ENCODE assay signal across 13 cellular contexts in the genomic region with DNA sequence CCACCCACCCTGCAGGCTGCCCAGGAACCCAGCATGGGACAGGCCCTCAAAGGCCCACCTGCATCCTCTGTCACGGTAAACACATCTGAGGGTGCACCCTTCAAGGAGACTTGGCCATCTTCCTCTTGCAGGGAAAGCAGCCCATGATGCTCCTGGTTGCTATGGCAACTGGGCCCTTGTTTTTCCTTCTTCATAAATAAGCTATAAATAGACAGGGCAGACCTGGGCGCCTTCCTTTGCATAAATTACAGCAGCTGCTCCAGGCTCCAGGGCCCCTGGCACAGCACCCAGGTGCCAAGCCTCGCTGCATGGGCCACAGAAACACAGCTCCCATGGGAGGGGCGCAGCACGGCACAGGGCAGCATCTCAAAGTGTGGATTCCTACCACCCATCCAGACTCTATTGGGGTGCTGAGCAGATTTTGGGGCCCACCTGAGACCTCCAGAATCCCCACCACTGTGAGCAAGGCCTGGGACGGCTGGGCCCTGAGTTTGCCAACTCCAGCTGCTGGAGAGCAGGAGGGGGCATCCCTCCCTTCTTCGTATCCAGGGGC. TPM values are rescaled to one million over a fixed set of nuclear protein-coding genes. Genes with fewer than 3 reads are reported as not detected.
DNase-seq lines count a peak whose midpoint lies in the region; ATAC-seq and TF ChIP-seq lines count a peak whose summit lies in the region.
"Had no signal": no experiment of that assay in that cellular context is flagged by ENCODE, and none has a peak within 500 bp of the region (broad histone marks: within the 10 kb centered on the region; RNA-seq: fewer than 3 reads in every experiment).

No MANE protein-coding gene starts in this region.

- TF ChIP-seq CTCF in sigmoid colon (IDR thresholded peaks at IDR 0.05), result no peak

- H3K27ac Mint-ChIP-seq in activated CD8-positive, alpha-beta memory T cell treated with anti-CD3 and anti-CD28 coated beads, Interleukin-2, amount 10 ng/mL, durations not matched to agents 7 days and 5 days, result no peak overlapping the region

- TF ChIP-seq EP300 in sigmoid colon (IDR thresholded peaks at IDR 0.05), result no peak

- H3K36me3 ChIP-seq in sigmoid colon, result no peaks in the 10 kb centered on the region

- peaks cover 18% of the 10 kb centered on the region for H3K4me1 Mint-ChIP-seq in activated CD8-positive, alpha-beta memory T cell treated with anti-CD3 and anti-CD28 coated beads, Interleukin-2, amount 10 ng/mL, durations not matched to agents 7 days and 5 days
- peaks cover 3% of the 10 kb centered on the region for H3K4me1 Mint-ChIP-seq in activated T-cell treated with anti-CD3 and anti-CD28 coated beads, Interleukin-2, amount 50 U/mL, for 4 hours (ENCODE audit: low read depth)

- no peaks in the 10 kb centered on the region for H3K9me3 Mint-ChIP-seq in activated CD8-positive, alpha-beta memory T cell treated with anti-CD3 and anti-CD28 coated beads, Interleukin-2, amount 10 ng/mL, durations not matched to agents 7 days and 5 days (ENCODE audit: low read depth)
- no peaks in the 10 kb centered on the region for H3K9me3 Mint-ChIP-seq in activated T-cell treated with anti-CD3 and anti-CD28 coated beads, Interleukin-2, amount 50 U/mL, for 4 hours

- H3K4me1 ChIP-seq in sigmoid colon, result peaks cover 0 to 6% (median 1%) of the 10 kb centered on the region in 4 donors
- H3K4me1 ChIP-seq: A549 had no signal

- H3K9me3 ChIP-seq in sigmoid colon, result no peaks in the 10 kb centered on the region
- H3K9me3 ChIP-seq: A549 had no signal

- no peaks in the 10 kb centered on the region for H3K36me3 Mint-ChIP-seq in activated CD8-positive, alpha-beta memory T cell treated with anti-CD3 and anti-CD28 coated beads, Interleukin-2, amount 10 ng/mL, durations not matched to agents 7 days and 5 days
- H3K36me3 Mint-ChIP-seq in activated T-cell treated with anti-CD3 and anti-CD28 coated beads, Interleukin-2, amount 50 U/mL, for 4 hours (ENCODE audit: insufficient read depth), result no peaks in the 10 kb centered on the region

- CTCF ChIA-PET in activated CD8-positive, alpha-beta memory T cell treated with anti-CD3 and anti-CD28 coated beads, Interleukin-2, amount 10 ng/mL, durations not matched to agents 7 days and 5 days (lab: Charles Lee), result interaction anchor here (0.5 to 4.9 kb wide), 6 partner anchors 11 to 1172 kb away, joined by 3 to 54 read pairs (median 4); no protein-coding TSS in a partner anchor

- H3K27ac ChIP-seq in caudate nucleus (ENCODE audit: low read depth, low read length) (peak overlapping the region; percentile 58), sigmoid colon (no peak overlapping the region)
- H3K27ac ChIP-seq: A549 had no signal

- ATAC-seq in activated CD8-positive, alpha-beta memory T cell treated with anti-CD3 and anti-CD28 coated beads, Interleukin-2, amount 10 ng/mL, durations not matched to agents 7 days and 5 days, result no peak
- ATAC-seq in HG03045 (IDR thresholded peaks at IDR 0.05; ENCODE audit: unreplicated experiment), result no peak
- no peak for ATAC-seq in GM19452 (IDR thresholded peaks at IDR 0.05; ENCODE audit: unreplicated experiment)
- ATAC-seq in activated T-cell treated with anti-CD3 and anti-CD28 coated beads, Interleukin-2, amount 50 U/mL, for 4 hours, result no peak
- ATAC-seq: A549 had no signal

- H3K27me3 ChIP-seq in sigmoid colon, result no peaks in the 10 kb centered on the region

- WGBS in sigmoid colon, 2 donors, result 62 to 76% methylated on average over 7 of the region's 7 CpGs

- H3K27me3 Mint-ChIP-seq in activated CD8-positive, alpha-beta memory T cell treated with anti-CD3 and anti-CD28 coated beads, Interleukin-2, amount 10 ng/mL, durations not matched to agents 7 days and 5 days, result peaks cover 6% of the 10 kb centered on the region
- peaks cover 3% of the 10 kb centered on the region for H3K27me3 Mint-ChIP-seq in activated T-cell treated with anti-CD3 and anti-CD28 coated beads, Interleukin-2, amount 50 U/mL, for 4 hours (ENCODE audit: low read depth)

- no peak overlapping the region for H3K4me3 ChIP-seq in sigmoid colon
- H3K4me3 ChIP-seq: A549 had no signal

- no peak overlapping the region for H3K4me3 Mint-ChIP-seq in activated CD8-positive, alpha-beta memory T cell treated with anti-CD3 and anti-CD28 coated beads, Interleukin-2, amount 10 ng/mL, durations not matched to agents 7 days and 5 days
- no peak overlapping the region for H3K4me3 Mint-ChIP-seq in activated T-cell treated with anti-CD3 and anti-CD28 coated beads, Interleukin-2, amount 50 U/mL, for 4 hours

- intact Hi-C loops in sigmoid colon (cut with DNase I), result loop anchor here (10.0 kb wide), 1 partner anchor 114 kb away; no protein-coding TSS in a partner anchor

- TF ChIP-seq POLR2A in sigmoid colon (IDR thresholded peaks at IDR 0.05), result no peak

- peak; percentile 30 for DNase-seq in activated CD8-positive, alpha-beta memory T cell treated with anti-CD3 and anti-CD28 coated beads for 24 hours
- DNase-seq in activated CD8-positive, alpha-beta memory T cell treated with anti-CD3 and anti-CD28 coated beads, Interleukin-2, amount 10 ng/mL, durations not matched to agents 7 days and 5 days, result no peak
- DNase-seq in NCI-H2171 (lab: John Stamatoyannopoulos, UW), result peak; percentile 88
- DNase-seq in caudate nucleus (lab: John Stamatoyannopoulos, UW), result peak in 18 of 61 donors; percentile 6 to 75 (median 35)
- DNase-seq in sigmoid colon, result peak; percentile 53
- no peak for DNase-seq in activated T-cell treated with anti-CD3 and anti-CD28 coated beads, Interleukin-2, amount 50 U/mL, for 4 hours
- DNase-seq: activated CD4-positive, alpha-beta T cell treated with anti-CD3 and anti-CD28 coated beads for 4 hours; stimulated activated CD4-positive, alpha-beta T cell treated with anti-CD3 and anti-CD28 coated beads, Interleukin-4, amount 100 ng/mL, for 24 hours had no signal

RNA-seq across cellular contexts. Expression of a gene that starts 5.8 kb away (rescaled TPM):
- total RNA-seq in activated CD8-positive, alpha-beta memory T cell treated with anti-CD3 and anti-CD28 coated beads, Interleukin-2, amount 10 ng/mL, durations not matched to agents 7 days and 5 days, result 100 to 1,000 TPM; 124 to 142 TPM
- total RNA-seq in sigmoid colon, result 100 to 1,000 TPM; 136 to 172 (median 166) TPM
- polyA plus RNA-seq in sigmoid colon, result 100 to 1,000 TPM; 153 to 179 (median 177) TPM
- 100 to 1,000 TPM; 298 to 324 (median 309) TPM for total RNA-seq in activated T-cell treated with anti-CD3 and anti-CD28 coated beads, Interleukin-2, amount 50 U/mL, for 4 hours

RNA-seq across cellular contexts. Expression of a gene that starts 29.2 kb away (rescaled TPM):
- total RNA-seq in activated CD8-positive, alpha-beta memory T cell treated with anti-CD3 and anti-CD28 coated beads, Interleukin-2, amount 10 ng/mL, durations not matched to agents 7 days and 5 days, result not detected
- total RNA-seq in sigmoid colon, result not detected
- polyA plus RNA-seq in sigmoid colon, result not detected
- total RNA-seq in activated T-cell treated with anti-CD3 and anti-CD28 coated beads, Interleukin-2, amount 50 U/mL, for 4 hours, result not detected
- total RNA-seq: fibroblast of villous mesenchyme, posterior vena cava had no signal
- polyA plus RNA-seq: A549 had no signal

Comparison
In these comparisons a context has a peak if more than half of its experiments do, and no peak if none do; other contexts are left out.
1. DNase-seq: peak in activated CD8-positive, alpha-beta memory T cell treated with anti-CD3 and anti-CD28 coated beads for 24 hours (single experiment), NCI-H2171 (single experiment) and sigmoid colon (single experiment); none in activated CD8-positive, alpha-beta memory T cell treated with anti-CD3 and anti-CD28 coated beads, Interleukin-2, amount 10 ng/mL, durations not matched to agents 7 days and 5 days (single experiment) and activated T-cell treated with anti-CD3 and anti-CD28 coated beads, Interleukin-2, amount 50 U/mL, for 4 hours (single experiment).